20 cellular contexts compared by ENCODE assay signal in genomic region chr18:52781113-52781512, GRCh38.
"Had no signal": no experiment of that assay in that cellular context is flagged by ENCODE, and none has a peak within 500 bp of the region (broad histone marks: within the 10 kb centered on the region; RNA-seq: fewer than 3 reads in every experiment).

No MANE protein-coding gene starts in this region.

- DNase-seq: dermis blood vessel endothelial cell; dorsolateral prefrontal cortex; effector CD4-positive, alpha-beta T cell; effector memory CD4-positive, alpha-beta T cell; foreskin melanocyte; gastrocnemius medialis; heart left ventricle; hypothalamus; immature natural killer cell; islet precursor cell; kidney; kidney glomerular epithelial cell; left lung; left ventricle myocardium superior; lower lobe of right lung; mesenchymal stem cell; naive thymus-derived CD4-positive, alpha-beta T cell had no signal

- H3K4me1 ChIP-seq: esophagus muscularis mucosa, gastrocnemius medialis, heart left ventricle, left lung, lower lobe of right lung had no signal

- H3K4me2 ChIP-seq: hepatocyte had no signal

- H3K27me3 ChIP-seq: dorsolateral prefrontal cortex, esophagus muscularis mucosa, gastrocnemius medialis, heart left ventricle, hepatocyte, left lung had no signal

- H3K36me3 ChIP-seq: esophagus muscularis mucosa, gastrocnemius medialis, heart left ventricle, left lung, lower lobe of right lung had no signal

- H3K9me3 ChIP-seq: esophagus muscularis mucosa, gastrocnemius medialis, heart left ventricle, left lung, lower lobe of right lung had no signal

- H3K27ac ChIP-seq: coronary artery, dorsolateral prefrontal cortex, esophagus muscularis mucosa, gastrocnemius medialis, heart left ventricle, hepatocyte, left lung, lower lobe of right lung had no signal

- H3K4me3 ChIP-seq: coronary artery, dorsolateral prefrontal cortex, esophagus muscularis mucosa, gastrocnemius medialis, heart left ventricle, hepatocyte, left lung, lower lobe of right lung had no signal

- H2AFZ ChIP-seq: hepatocyte had no signal

- ATAC-seq: gastrocnemius medialis; heart left ventricle; left lung; left ventricle myocardium superior; lower lobe of right lung; naive thymus-derived CD4-positive, alpha-beta T cell had no signal
